Comparison of ENCODE assay signal across 23 cellular contexts in genomic region chr2:120322329-120322728, GRCh38. TPM values are rescaled to one million over a fixed set of nuclear protein-coding genes. Genes with fewer than 3 reads are reported as not detected.
DNase-seq lines count a peak whose midpoint lies in the region; FAIRE-seq and TF ChIP-seq lines count a peak whose summit lies in the region.
"Had no signal": no experiment of that assay in that cellular context is flagged by ENCODE, and none has a peak within 500 bp of the region (broad histone marks: within the 10 kb centered on the region; RNA-seq: fewer than 3 reads in every experiment).

No MANE protein-coding gene starts in this region.

- H3K27me3 ChIP-seq in breast epithelium (peaks cover 0 to 3% of the 10 kb centered on the region in 2 donors), H1 (replicated peaks in 1 of 4; ENCODE audit: control insufficient read depth in 3 of 4, extremely low read depth in 1 of 4, insufficient read depth in 3 of 4, low read length in 3 of 4) (no peaks in the 10 kb centered on the region; a peak in 2 of 7 replicates), osteoblast (ENCODE audit: insufficient read depth, low read length) (peaks cover 7% of the 10 kb centered on the region)

- TF ChIP-seq CTCF in breast epithelium (IDR thresholded peaks at IDR 0.05) (no peak), MCF 10A (IDR thresholded peaks at IDR 0.05; ENCODE audit: unreplicated experiment) (no peak), H1 (IDR thresholded peaks at IDR 0.05; ENCODE audit: control extremely low read depth in 1 of 3, insufficient read depth in 1 of 3, low read depth in 1 of 3, low read length in 3 of 3) (no peak), osteoblast (IDR thresholded peaks at IDR 0.05; ENCODE audit: extremely low read depth, low read depth, low read length) (no peak)

- TF ChIP-seq RAD21 in H1 (IDR thresholded peaks at IDR 0.05 in 1 of 2, conservative IDR thresholded peaks at IDR 0.05 in 1 of 2; ENCODE audit: low read depth in 2 of 2, low read length in 2 of 2), result no peak

- no peak overlapping the region for H2BK15ac ChIP-seq in H1 (ENCODE audit: low read length)

- H3K79me1 ChIP-seq in H1 (ENCODE audit: low read depth, low read length), result no peaks in the 10 kb centered on the region

- POLR2A ChIA-PET in MCF 10A (lab: Yijun Ruan, JAX) (interaction anchor here (1.8 kb wide), 1 partner anchor 16 kb away, joined by 5 read pairs; no protein-coding TSS in a partner anchor), H1 (lab: Charles Lee; ENCODE audit: partially characterized antibody) (no interaction called here)

- 98% methylated on average over 7 of the region's 7 CpGs; no CpG with 5 or more reads in 1 of the 2 experiments for WGBS in H1 (ENCODE audit: extremely low coverage in 1 of 2, insufficient coverage in 1 of 2, insufficient read length in 1 of 2, insufficient replicate concordance in 2 of 2, low coverage in 1 of 2, low lambda C conversion rate in 2 of 2, missing lambda C conversion rate in 1 of 2), 2 experiments

- intact Hi-C loops in breast epithelium (cut with DNase I; ENCODE audit: low total_unique reads), result no loop called here
- intact Hi-C loops in MCF 10A (cut with micrococcal nuclease), result no loop called here

- no peak overlapping the region for H4K91ac ChIP-seq in H1 (replicated peaks; ENCODE audit: insufficient read length, low read length)

- H3K36me3 ChIP-seq in breast epithelium (no peaks in the 10 kb centered on the region), H1 (ENCODE audit: control insufficient read depth in 2 of 4, insufficient read depth in 4 of 4, low read length in 3 of 4) (no peaks in the 10 kb centered on the region), osteoblast (ENCODE audit: insufficient read depth, low read length) (no peaks in the 10 kb centered on the region)

- H3K27me3 Mint-ChIP-seq in MCF 10A (ENCODE audit: insufficient read depth, unreplicated experiment), result no peaks in the 10 kb centered on the region
- H3K27me3 Mint-ChIP-seq: CD4-positive, alpha-beta memory T cell had no signal

- peak overlapping the region; percentile 38 for H3K4ac ChIP-seq in H1 (replicated peaks; ENCODE audit: insufficient read length, low read depth, low read length)

- H3K9ac ChIP-seq in H1 (replicated peaks in 1 of 4; ENCODE audit: extremely low read depth in 1 of 4, low read depth in 3 of 4, low read length in 3 of 4), result no peak overlapping the region

- H4K20me1 ChIP-seq in H1 (replicated peaks in 1 of 2; ENCODE audit: control insufficient read depth in 1 of 2, insufficient read depth in 2 of 2, low read length in 2 of 2), result no peaks in the 10 kb centered on the region
- no peaks in the 10 kb centered on the region for H4K20me1 ChIP-seq in osteoblast (ENCODE audit: insufficient read depth, low read length)

- DNase-seq in breast epithelium (ENCODE audit: low spot score in 2 of 2), result no peak
- no peak for DNase-seq in MCF 10A (ENCODE audit: unreplicated experiment)
- no peak for DNase-seq in H1 (ENCODE audit: low read depth in 1 of 2, low spot score in 2 of 2)
- DNase-seq in osteoblast (ENCODE audit: insufficient read length, low spot score, missing footprints), result peak; percentile 62
- no peak for DNase-seq in SHP77 treated with DMSO at 0.1 percent for 48 hours (lab: John Stamatoyannopoulos, UW)
- no peak for DNase-seq in NCI-H1694 treated with DMSO at 0.1 percent for 48 hours (lab: John Stamatoyannopoulos, UW)
- no peak for DNase-seq in NCI-H226
- DNase-seq: C1 segment of cervical spinal cord; Calu3; CD4-positive, alpha-beta memory T cell; COR-L47; DMS53; DMS79 treated with DMSO at 0.1 percent for 48 hours; GF-D8; HCEC 1CT had no signal

- no peak for FAIRE-seq in H1 (lab: Jason Lieb, UNC)
- FAIRE-seq: A204.1, GM12891, GM18507, H54 had no signal

- H3K23me2 ChIP-seq in H1 (ENCODE audit: low read depth, low read length), result no peaks in the 10 kb centered on the region; the same call in 1 of the 2 replicates

- peaks cover 31% of the 10 kb centered on the region for H3K4me1 Mint-ChIP-seq in MCF 10A (ENCODE audit: insufficient read depth, unreplicated experiment)
- H3K4me1 Mint-ChIP-seq: GM23338 had no signal

- H2BK20ac ChIP-seq in H1 (ENCODE audit: low read length), result no peak overlapping the region

- no peak overlapping the region for H3K14ac ChIP-seq in H1 (ENCODE audit: insufficient read length)

- TF ChIP-seq EP300 in H1 (IDR thresholded peaks at IDR 0.05; ENCODE audit: borderline replicate concordance in 1 of 2, low read depth in 2 of 2, low read length in 2 of 2), result no peak

- no peak overlapping the region for H2BK120ac ChIP-seq in H1 (replicated peaks; ENCODE audit: low read depth, low read length)

- H3K36me3 Mint-ChIP-seq in MCF 10A (ENCODE audit: insufficient read depth, unreplicated experiment), result no peaks in the 10 kb centered on the region
- H3K36me3 Mint-ChIP-seq: CD4-positive, alpha-beta memory T cell had no signal

- H3K56ac ChIP-seq in H1 (replicated peaks; ENCODE audit: insufficient read length, low read depth, low read length), result no peak overlapping the region

- TF ChIP-seq POLR2A in breast epithelium (IDR thresholded peaks at IDR 0.05) (no peak), H1 (IDR thresholded peaks at IDR 0.05; ENCODE audit: control extremely low read depth in 1 of 2, low read depth in 2 of 2, low read length in 2 of 2) (no peak)

- H3K9me3 Mint-ChIP-seq in MCF 10A (ENCODE audit: unreplicated experiment), result no peaks in the 10 kb centered on the region
- H3K9me3 Mint-ChIP-seq: GM23338 had no signal

- H4K5ac ChIP-seq in H1 (ENCODE audit: insufficient read length, low read depth, low read length), result no peak overlapping the region

- H3K23ac ChIP-seq in H1 (ENCODE audit: insufficient read length), result no peak overlapping the region

- H3K4me1 ChIP-seq in breast epithelium (peaks cover 12 to 23% of the 10 kb centered on the region in 2 donors), H1 (replicated peaks in 1 of 4; ENCODE audit: control insufficient read depth in 3 of 4, insufficient read depth in 4 of 4, low read length in 3 of 4) (no peaks in the 10 kb centered on the region; a peak in 1 of 7 replicates), osteoblast (ENCODE audit: insufficient read depth, low read length) (peaks cover 9% of the 10 kb centered on the region)

- no peak overlapping the region for H3K27ac Mint-ChIP-seq in MCF 10A (ENCODE audit: low read depth, unreplicated experiment)
- H3K27ac Mint-ChIP-seq: B cell, GM23338 had no signal

- peak overlapping the region; percentile 29 to 58 for H3K27ac ChIP-seq in breast epithelium
- no peak overlapping the region for H3K27ac ChIP-seq in H1 (ENCODE audit: low read depth, low read length)
- no peak overlapping the region for H3K27ac ChIP-seq in osteoblast (ENCODE audit: low read depth, low read length)
- H3K27ac ChIP-seq: 22Rv1 had no signal

- H2AFZ ChIP-seq in H1 (ENCODE audit: low read length), result no peak overlapping the region
- no peak overlapping the region for H2AFZ ChIP-seq in osteoblast (ENCODE audit: low read length)
- H2AFZ ChIP-seq: GM23338 had no signal

- no peaks in the 10 kb centered on the region for H3K9me3 ChIP-seq in breast epithelium
- no peaks in the 10 kb centered on the region for H3K9me3 ChIP-seq in H1 (ENCODE audit: insufficient read depth in 2 of 2, low read depth in 1 of 2, low read length in 1 of 2)
- no peaks in the 10 kb centered on the region for H3K9me3 ChIP-seq in osteoblast (ENCODE audit: low read depth, low read length)

- no peak overlapping the region for H3K4me3 ChIP-seq in breast epithelium
- no peak overlapping the region for H3K4me3 ChIP-seq in H1 (ENCODE audit: extremely low read depth in 1 of 4, insufficient read depth in 2 of 4, low read depth in 3 of 4, low read length in 4 of 4)
- no peak overlapping the region for H3K4me3 ChIP-seq in osteoblast (ENCODE audit: insufficient read depth, low read length)
- H3K4me3 ChIP-seq: GM23338 had no signal

- no peak overlapping the region for H2BK12ac ChIP-seq in H1 (ENCODE audit: low read depth, low read length)

- no TSS peak for BruUV-seq in MCF 10A (replicated peaks; lab: Mats Ljungman, UMichigan)

- CTCF ChIA-PET in MCF 10A (lab: Yijun Ruan, JAX) (interaction anchor here (0.6 kb wide), 1 partner anchor 120 kb away, joined by 3 read pairs; no protein-coding TSS in a partner anchor), H1 (lab: Charles Lee; ENCODE audit: partially characterized antibody) (interaction anchor here (1.0 to 6.5 kb wide), 4 partner anchors 9 to 369 kb away, joined by 3 to 48 read pairs (median 6); no protein-coding TSS in a partner anchor)

- no peak overlapping the region for H3K18ac ChIP-seq in H1 (ENCODE audit: extremely low read depth, low read length)

- no peak overlapping the region for H2AK5ac ChIP-seq in H1 (ENCODE audit: low read depth, low read length)

- H4K8ac ChIP-seq in H1 (ENCODE audit: extremely low read depth, insufficient read depth, low read length), result no peak overlapping the region

- H3K4me3 Mint-ChIP-seq in MCF 10A (ENCODE audit: unreplicated experiment), result no peak overlapping the region
- H3K4me3 Mint-ChIP-seq: B cell; CD4-positive, alpha-beta memory T cell; GM23338 had no signal

- no peaks in the 10 kb centered on the region for H3K79me2 ChIP-seq in H1 (ENCODE audit: control insufficient read depth in 1 of 2, insufficient read depth in 2 of 2, low read length in 2 of 2)
- H3K79me2 ChIP-seq in osteoblast (ENCODE audit: insufficient read depth, low read length), result no peaks in the 10 kb centered on the region

- no peak overlapping the region for H2BK5ac ChIP-seq in H1 (ENCODE audit: low read depth, low read length)

- H3K4me2 ChIP-seq in H1 (ENCODE audit: insufficient read depth in 1 of 2, low read depth in 2 of 2, low read length in 2 of 2) (no peak overlapping the region), osteoblast (ENCODE audit: insufficient read depth, low read length) (no peak overlapping the region)
- H3K4me2 ChIP-seq: GM23338 had no signal

TF ChIP-seq in H1, 55 proteins besides CTCF, POLR2A, EP300 and RAD21 (continues in another document):
- TF ChIP-seq JUN (IDR thresholded peaks at IDR 0.05; ENCODE audit: low read depth, low read length), result no peak

RNA-seq across cellular contexts. Expression of gene INHBB, which starts 23.6 kb away (rescaled TPM):
- total RNA-seq in breast epithelium, result 10 to 100 TPM; 35.0 to 60.6 (median 42.3) TPM
- 0.10 and 0.16 TPM in 2 replicates for total RNA-seq in MCF 10A (2022)
- 0.23 and 0.30 TPM in 2 replicates for total RNA-seq in H1 (2021; fragmentation: NEBNext Ultra II Directional; extraction: Animal tissue kit (Norgen Biotek cat#: 25700))
- polyA plus RNA-seq in H1 (2011; rRNA removed), result 0.24 and 0.32 TPM in 2 replicates
- 0.25 TPM for polyA plus RNA-seq in H1 (2011; cell fraction: cytosol; rRNA removed)
- 0.44 TPM for polyA plus RNA-seq in H1 (2011; cell fraction: nucleus; rRNA removed)
- 0.27 to 0.51 TPM (median 0.42 TPM) in 4 replicates for polyA plus RNA-seq in H1 (2012, experiment 1 of 2)
- 0.31 TPM for polyA plus RNA-seq in H1 (2012, experiment 2 of 2)
- 0.10 TPM for polyA plus RNA-seq in H1 (2013, experiment 1 of 2)
- polyA plus RNA-seq in H1 (2013, experiment 2 of 2), result 0.15 TPM
- polyA minus RNA-seq in H1 (2011; rRNA and poly(A)+ RNA removed), result 0.19 and 0.46 TPM in 2 replicates
- polyA minus RNA-seq in H1 (2011; cell fraction: cytosol; rRNA and poly(A)+ RNA removed), result 0.44 TPM
- 0.50 TPM for polyA minus RNA-seq in H1 (2011; cell fraction: nucleus; rRNA and poly(A)+ RNA removed)
- total RNA-seq in osteoblast, result under 0.01 and 0.29 TPM in 2 replicates
- total RNA-seq: B cell; Calu3; CD4-positive, alpha-beta memory T cell; G401 had no signal
- polyA plus RNA-seq: CD4-positive, alpha-beta memory T cell; GM23338 had no signal

Comparison
In these comparisons a context has a peak if more than half of its experiments do, and no peak if none do; other contexts are left out.
1. RNA of gene INHBB, which starts 23.6 kb away (total RNA-seq): 35.0 to 60.6 TPM in breast epithelium; 0.23 to 0.30 TPM in H1, 0.10 to 0.16 TPM in MCF 10A and under 0.01 to 0.29 TPM in osteoblast; every median in the first group is over 10 times any median in the second.
2. H3K27ac ChIP-seq: peak in breast epithelium (2 of 2); none in H1 (single experiment) and osteoblast (single experiment).